In genomic region chr15:83123529-83123928, GRCh38 we compare ENCODE assay signal across 1 cellular context.
TF ChIP-seq lines count a peak whose summit lies in the region.

No MANE protein-coding gene starts in this region.

TF ChIP-seq in SK-N-SH, 30 proteins besides CTCF, POLR2A, EP300 and RAD21 (continued from another document):
- TF ChIP-seq USF2 (IDR thresholded peaks at IDR 0.05; ENCODE audit: borderline replicate concordance, low read depth, low read length) (no peak), SMC3 (IDR thresholded peaks at IDR 0.05; ENCODE audit: low read depth, low read length) (no peak), TEAD4 (IDR thresholded peaks at IDR 0.05; ENCODE audit: borderline replicate concordance, insufficient read depth) (no peak), PBX3 (IDR thresholded peaks at IDR 0.05) (no peak), CHD2 (IDR thresholded peaks at IDR 0.05; ENCODE audit: low read length, partially characterized antibody) (no peak), GATA2 (CRISPR knock-in tag; IDR thresholded peaks at IDR 0.05) (no peak), NRF1 (IDR thresholded peaks at IDR 0.05; ENCODE audit: low read depth, low read length) (no peak), SIN3A (IDR thresholded peaks at IDR 0.05; ENCODE audit: borderline replicate concordance, low read depth, low read length) (no peak), TAF1 (IDR thresholded peaks at IDR 0.05; ENCODE audit: borderline replicate concordance, low read depth, low read length) (no peak)
